Comparison of ENCODE assay signal across 9 cellular contexts in the genomic region with DNA sequence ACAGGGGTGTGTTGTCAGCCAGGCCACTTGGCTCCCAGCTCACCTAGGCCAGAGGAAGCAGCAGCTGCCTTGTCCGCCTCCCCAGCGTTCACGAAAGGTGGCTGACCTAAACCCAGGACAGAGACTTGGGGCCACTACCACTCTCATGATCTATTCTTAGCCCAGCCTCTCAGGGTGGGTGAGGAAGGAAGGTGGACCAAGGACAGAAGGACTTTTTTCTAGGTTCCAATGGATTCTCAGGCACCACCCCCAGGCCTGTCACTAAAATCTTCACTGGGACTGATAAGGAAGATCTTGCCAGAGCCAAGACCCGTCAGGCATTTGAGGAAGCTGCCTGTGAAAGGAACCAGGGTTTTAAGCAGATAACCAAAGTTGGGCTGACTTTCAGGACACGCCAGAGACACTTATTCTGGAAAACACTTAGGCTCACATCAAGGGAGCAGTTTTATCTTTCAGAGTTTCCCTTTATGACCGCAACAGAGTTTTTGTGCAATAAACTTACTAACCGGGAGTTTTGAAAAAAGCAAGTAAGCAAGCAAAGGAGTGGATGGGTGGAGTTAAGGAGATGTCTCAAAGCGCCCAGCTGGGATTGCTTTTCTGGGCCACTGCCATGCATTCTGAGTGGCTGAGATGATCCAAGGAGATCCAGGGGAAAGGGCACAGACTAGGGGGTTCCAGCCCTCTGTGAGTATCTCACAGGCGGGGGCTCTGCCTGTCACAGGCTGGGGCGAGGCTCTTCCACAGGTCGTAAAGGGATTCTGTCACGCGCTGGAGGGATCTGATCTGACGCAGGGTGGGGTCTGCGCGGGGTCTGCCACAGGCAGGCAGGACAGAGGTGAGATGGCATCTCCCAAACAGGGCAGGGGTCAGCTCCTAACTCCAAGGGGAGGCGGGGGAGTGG. TPM values are rescaled to one million over a fixed set of nuclear protein-coding genes. Genes with fewer than 3 reads are reported as not detected.
DNase-seq lines count a peak whose midpoint lies in the region; ATAC-seq and TF ChIP-seq lines count a peak whose summit lies in the region.
"Had no signal": no experiment of that assay in that cellular context is flagged by ENCODE, and none has a peak within 500 bp of the region (broad histone marks: within the 10 kb centered on the region; RNA-seq: fewer than 3 reads in every experiment).

No MANE protein-coding gene starts in this region.

- no peaks in the 10 kb centered on the region for H3K27me3 ChIP-seq in CD8-positive, alpha-beta memory T cell (ENCODE audit: insufficient read depth, low read length, poor library complexity, severe bottlenecking)
- H3K27me3 ChIP-seq in WERI-Rb-1 (ENCODE audit: insufficient read depth, low read depth, severe bottlenecking) (peaks cover 3% of the 10 kb centered on the region), foreskin keratinocyte (no peaks in the 10 kb centered on the region), neuronal stem cell (ENCODE audit: control insufficient read depth in 3 of 3, insufficient read depth in 3 of 3, low read depth in 1 of 3, low read length in 3 of 3) (peaks cover 0 to 7% (median 5%) of the 10 kb centered on the region in 3 experiments)

- H2AFZ ChIP-seq in neuronal stem cell (ENCODE audit: low read length), result peak overlapping the region; percentile 97

- H2BK12ac ChIP-seq in neuronal stem cell (ENCODE audit: low read length), result no peak overlapping the region

- peaks cover 0 to 4% of the 10 kb centered on the region in 2 donors for H3K27me3 Mint-ChIP-seq in CD8-positive, alpha-beta memory T cell

- peak overlapping the region; percentile 97 for H3K9ac ChIP-seq in neuronal stem cell (ENCODE audit: low read depth, low read length, poor library complexity)

- H2AK5ac ChIP-seq in neuronal stem cell (ENCODE audit: low read depth, low read length), result peak overlapping the region; percentile 95

- H3K14ac ChIP-seq in neuronal stem cell (ENCODE audit: low read length), result peak overlapping the region; percentile 100

- no CpG with 5 or more reads among the region's 17 CpGs for WGBS in neuronal stem cell (ENCODE audit: extremely low coverage in 2 of 2, insufficient read length in 2 of 2, insufficient replicate concordance in 1 of 2), 2 donors

- no peak overlapping the region for H3K18ac ChIP-seq in neuronal stem cell (ENCODE audit: low read length)

- peak overlapping the region in 7 of 8 donors; percentile 47 to 94 (median 84) for H3K27ac Mint-ChIP-seq in CD8-positive, alpha-beta memory T cell

- H3K4me1 ChIP-seq in CD8-positive, alpha-beta memory T cell (ENCODE audit: insufficient read depth, low read length), result peaks cover 14% of the 10 kb centered on the region
- H3K4me1 ChIP-seq in foreskin keratinocyte (no peaks in the 10 kb centered on the region), neuronal stem cell (ENCODE audit: control insufficient read depth in 2 of 2, insufficient read depth in 1 of 2, low read depth in 1 of 2, low read length in 2 of 2) (peaks cover 4 to 7% of the 10 kb centered on the region in 2 donors)

- H2BK5ac ChIP-seq in neuronal stem cell (ENCODE audit: low read length), result peak overlapping the region; percentile 75

- peak; percentile 4 for ATAC-seq in HG03045 (IDR thresholded peaks at IDR 0.05; ENCODE audit: unreplicated experiment)
- peak; percentile 22 for ATAC-seq in foreskin keratinocyte
- no peak for ATAC-seq in GM19467 (IDR thresholded peaks at IDR 0.05; ENCODE audit: unreplicated experiment)

- H4K91ac ChIP-seq in neuronal stem cell (ENCODE audit: low read depth, low read length, poor library complexity), result no peak overlapping the region

- H3K9me3 Mint-ChIP-seq in CD8-positive, alpha-beta memory T cell, result no peaks in the 10 kb centered on the region

- peak overlapping the region; percentile 99 for H3K4me2 ChIP-seq in neuronal stem cell (ENCODE audit: insufficient read depth, low read length, poor library complexity, severe bottlenecking)

- DNase-seq in CD8-positive, alpha-beta memory T cell, result peak in 1 of 5 donors; percentile 4
- DNase-seq in WERI-Rb-1, result no peak
- peak in 1 of 2 donors; percentile 17 for DNase-seq in foreskin keratinocyte
- no peak for DNase-seq in neuronal stem cell (ENCODE audit: low spot score)
- no peak for DNase-seq in SHP77 treated with DMSO at 0.1 percent for 48 hours (lab: John Stamatoyannopoulos, UW)
- DNase-seq in GM19240 (ENCODE audit: insufficient read length, low spot score), result no peak

- peaks cover 5% of the 10 kb centered on the region for H3K36me3 ChIP-seq in CD8-positive, alpha-beta memory T cell (ENCODE audit: insufficient read depth, low read length)
- peaks cover 3% of the 10 kb centered on the region; the same call in 1 of the 2 replicates for H3K36me3 ChIP-seq in WERI-Rb-1
- no peaks in the 10 kb centered on the region for H3K36me3 ChIP-seq in neuronal stem cell (replicated peaks in 1 of 2; ENCODE audit: control insufficient read depth in 2 of 2, insufficient read depth in 2 of 2, low read length in 2 of 2)

- CTCF ChIA-PET in CD8-positive, alpha-beta memory T cell (lab: Charles Lee), result interaction anchor here (0.5 to 8.5 kb wide), 23 partner anchors 9 to 576 kb away, joined by 3 to 396 read pairs (median 5); partner anchors contain the start of genes OSER1 and YWHAB

- H3K4ac ChIP-seq in neuronal stem cell (ENCODE audit: low read length), result peak overlapping the region; percentile 53

- H2BK15ac ChIP-seq in neuronal stem cell (ENCODE audit: low read length), result no peak overlapping the region

- H3K79me1 ChIP-seq in neuronal stem cell (ENCODE audit: low read depth, low read length), result peaks cover 6% of the 10 kb centered on the region

- H3K27ac ChIP-seq in CD8-positive, alpha-beta memory T cell (ENCODE audit: low read depth, low read length), result peak overlapping the region; percentile 61
- H3K27ac ChIP-seq in WERI-Rb-1, result no peak overlapping the region
- no peak overlapping the region for H3K27ac ChIP-seq in foreskin keratinocyte
- no peak overlapping the region for H3K27ac ChIP-seq in neuronal stem cell (replicated peaks; ENCODE audit: low read length)

- POLR2A ChIA-PET in CD8-positive, alpha-beta memory T cell (lab: Charles Lee), result interaction anchor here (0.6 to 2.0 kb wide), 4 partner anchors 92 to 132 kb away, joined by 3 to 11 read pairs (median 5); no protein-coding TSS in a partner anchor

- H3K9me3 ChIP-seq in CD8-positive, alpha-beta memory T cell (ENCODE audit: low read length), result no peaks in the 10 kb centered on the region
- no peaks in the 10 kb centered on the region for H3K9me3 ChIP-seq in WERI-Rb-1 (ENCODE audit: severe bottlenecking)
- H3K9me3 ChIP-seq in neuronal stem cell (replicated peaks in 1 of 2; ENCODE audit: control insufficient read depth in 2 of 2, insufficient read depth in 1 of 2, low read depth in 1 of 2, low read length in 2 of 2), result no peaks in the 10 kb centered on the region

- H3K36me3 Mint-ChIP-seq in CD8-positive, alpha-beta memory T cell, result peaks cover 0 to 19% (median 2%) of the 10 kb centered on the region in 3 donors

- peak overlapping the region; percentile 81 for H2BK120ac ChIP-seq in neuronal stem cell (ENCODE audit: low read depth, low read length)

- peak overlapping the region; percentile 99 for H3K23ac ChIP-seq in neuronal stem cell (ENCODE audit: low read depth, low read length, poor library complexity)

- H4K8ac ChIP-seq in neuronal stem cell (ENCODE audit: low read depth, low read length), result no peak overlapping the region

- TF ChIP-seq CTCF in WERI-Rb-1 (IDR thresholded peaks at IDR 0.05; ENCODE audit: low read depth, low read length) (no peak), foreskin keratinocyte (conservative IDR thresholded peaks at IDR 0.05) (no peak)

- peaks cover 26 to 35% (median 26%) of the 10 kb centered on the region in 3 donors for H3K4me1 Mint-ChIP-seq in CD8-positive, alpha-beta memory T cell

- H3K4me3 Mint-ChIP-seq in CD8-positive, alpha-beta memory T cell, result peak overlapping the region; percentile 91 to 97 (median 95)

- peak overlapping the region; percentile 89 for H3K4me3 ChIP-seq in CD8-positive, alpha-beta memory T cell (ENCODE audit: low read length)
- H3K4me3 ChIP-seq in WERI-Rb-1 (ENCODE audit: low read depth, low read length) (peak overlapping the region; percentile 82), neuronal stem cell (ENCODE audit: low read length in 2 of 2) (peak overlapping the region; percentile 75 to 91)

RNA-seq across cellular contexts. Expression of gene FITM2, which starts 1.0 kb away (rescaled TPM):
- total RNA-seq in CD8-positive, alpha-beta memory T cell, result 1 to 10 TPM; 2.4 to 2.5 TPM
- 1.3 TPM for polyA plus RNA-seq in CD8-positive, alpha-beta memory T cell
- 3.4 and 3.6 TPM in 2 replicates for total RNA-seq in foreskin keratinocyte
- 2.0 and 2.3 TPM in 2 replicates for polyA plus RNA-seq in foreskin keratinocyte
- 2.5 TPM for polyA plus RNA-seq in neuronal stem cell (2013, experiment 1 of 2)
- 2.5 TPM for polyA plus RNA-seq in neuronal stem cell (2013, experiment 2 of 2)

RNA-seq across cellular contexts. Expression of gene R3HDML, which starts 26.8 kb away (rescaled TPM):
- total RNA-seq in CD8-positive, alpha-beta memory T cell, result not detected
- not detected for polyA plus RNA-seq in CD8-positive, alpha-beta memory T cell
- not detected in 2 replicates for total RNA-seq in foreskin keratinocyte
- polyA plus RNA-seq in foreskin keratinocyte, result not detected in 2 replicates
- 0.03 TPM for polyA plus RNA-seq in neuronal stem cell (2013, experiment 1 of 2)
- 0.03 TPM for polyA plus RNA-seq in neuronal stem cell (2013, experiment 2 of 2)
- total RNA-seq: T-helper 1 cell treated with Interleukin-12 subunit alpha and Interleukin-12 subunit beta and Interleukin-4 antibody, amounts not matched to agents 30 ng/mL and 1 ng/mL, for 36 hours had no signal

RNA-seq across cellular contexts. Expression of gene HNF4A, which starts 45.5 kb away (rescaled TPM):
- total RNA-seq in CD8-positive, alpha-beta memory T cell, result not detected
- not detected for polyA plus RNA-seq in CD8-positive, alpha-beta memory T cell
- total RNA-seq in foreskin keratinocyte, result not detected in 2 replicates
- polyA plus RNA-seq in foreskin keratinocyte, result not detected in 2 replicates
- 0.04 TPM for polyA plus RNA-seq in neuronal stem cell (2013, experiment 1 of 2)
- polyA plus RNA-seq in neuronal stem cell (2013, experiment 2 of 2), result 0.03 TPM
- total RNA-seq: T-helper 1 cell treated with Interleukin-12 subunit alpha and Interleukin-12 subunit beta and Interleukin-4 antibody, amounts not matched to agents 30 ng/mL and 1 ng/mL, for 36 hours had no signal
